8 cellular contexts compared by ENCODE assay signal in the genomic region with DNA sequence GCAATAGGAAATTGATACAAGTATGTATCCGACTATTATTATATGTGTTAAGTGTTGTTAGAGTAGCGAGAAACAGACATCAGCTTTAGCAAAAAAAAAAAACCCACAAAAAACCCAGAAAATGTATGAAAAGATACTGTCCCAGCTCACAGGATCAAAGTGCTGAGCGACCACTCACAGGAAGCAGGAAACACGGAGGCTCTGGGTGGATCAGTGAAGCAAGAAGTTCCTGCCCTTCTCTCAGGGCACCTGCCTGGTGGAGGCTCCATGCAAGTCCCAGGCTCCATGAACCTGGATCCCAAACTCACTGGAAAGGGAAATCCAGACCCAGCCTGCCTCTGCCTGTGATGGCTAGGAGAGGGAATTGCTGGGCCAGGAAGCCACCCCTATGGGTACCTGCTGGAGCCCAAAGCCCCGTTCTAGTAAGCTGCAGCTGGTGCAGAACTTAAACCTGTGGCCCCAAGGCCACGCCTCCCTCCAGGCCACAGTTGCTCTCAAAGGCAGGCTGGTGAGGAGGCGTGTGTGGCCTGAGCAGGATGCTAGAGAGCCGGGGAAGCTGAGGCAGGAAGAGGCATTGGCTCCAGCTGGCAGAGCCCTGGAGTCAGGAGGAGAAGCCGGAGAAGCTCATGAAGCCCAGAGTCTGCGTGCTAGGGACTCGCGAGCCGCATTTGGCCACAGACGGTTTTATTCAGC.
DNase-seq lines count a peak whose midpoint lies in the region; ATAC-seq and TF ChIP-seq lines count a peak whose summit lies in the region.
"Had no signal": no experiment of that assay in that cellular context is flagged by ENCODE, and none has a peak within 500 bp of the region (broad histone marks: within the 10 kb centered on the region; RNA-seq: fewer than 3 reads in every experiment).

No MANE protein-coding gene starts in this region.

- peak; percentile 56 for ATAC-seq in GM21367 (IDR thresholded peaks at IDR 0.05; ENCODE audit: unreplicated experiment)

- 92% methylated on average over 14 of the region's 14 CpGs for WGBS in smooth muscle cell (ENCODE audit: low lambda C conversion rate)

- H4K20me1 ChIP-seq in OCI-LY3 (ENCODE audit: insufficient read depth, low read length) = no peaks in the 10 kb centered on the region
- no peaks in the 10 kb centered on the region for H4K20me1 ChIP-seq in smooth muscle cell (ENCODE audit: low read depth)

- H3K27ac ChIP-seq in OCI-LY3 (ENCODE audit: low read length) = no peak overlapping the region
- H3K27ac ChIP-seq in smooth muscle cell (ENCODE audit: low read depth) = no peak overlapping the region

- H3K9ac ChIP-seq in OCI-LY3 (ENCODE audit: low read length) = no peak overlapping the region
- no peak overlapping the region for H3K9ac ChIP-seq in smooth muscle cell (ENCODE audit: low read depth)

- H3K4me2 ChIP-seq in OCI-LY3 (ENCODE audit: low read length) = peak overlapping the region; percentile 10; the same call in 1 of the 2 replicates
- no peak overlapping the region for H3K4me2 ChIP-seq in smooth muscle cell

- H3K9me3 ChIP-seq in OCI-LY3 (ENCODE audit: insufficient read depth, low read length) (no peaks in the 10 kb centered on the region), smooth muscle cell (replicated peaks; ENCODE audit: low read depth) (no peaks in the 10 kb centered on the region)

- H3K27me3 ChIP-seq in OCI-LY3 (ENCODE audit: low read depth, low read length) (peaks cover 7% of the 10 kb centered on the region; the same call in 1 of the 2 replicates), smooth muscle cell (ENCODE audit: low read depth) (no peaks in the 10 kb centered on the region)

- no peaks in the 10 kb centered on the region for H3K79me2 ChIP-seq in OCI-LY3 (ENCODE audit: low read length)
- no peaks in the 10 kb centered on the region for H3K79me2 ChIP-seq in smooth muscle cell (ENCODE audit: low read depth)

- H3K36me3 ChIP-seq in OCI-LY3 (replicated peaks; ENCODE audit: low read depth, low read length) (no peaks in the 10 kb centered on the region), smooth muscle cell (ENCODE audit: low read depth) (no peaks in the 10 kb centered on the region)

- peak; percentile 81 for DNase-seq in activated effector memory CD4-positive, alpha-beta T cell treated with anti-CD3 and anti-CD28 coated beads, Interleukin-2, amount 50 U/mL, for 16 hours
- DNase-seq in stimulated activated CD8-positive, alpha-beta memory T cell treated with anti-CD3 and anti-CD28 coated beads, Interleukin-15, amount 100 ng/mL, for 48 hours (ENCODE audit: low read depth in 2 of 2) = peak; percentile 27 to 42
- no peak for DNase-seq in D341Med (ENCODE audit: low spot score)
- DNase-seq in smooth muscle cell (lab: John Stamatoyannopoulos, UW; ENCODE audit: unreplicated experiment) = no peak
- no peak for DNase-seq in GDM1 (lab: John Stamatoyannopoulos, UW)
- DNase-seq: NCI-H774 had no signal

- peaks cover 13% of the 10 kb centered on the region for H3K4me1 ChIP-seq in OCI-LY3 (ENCODE audit: low read length)
- no peaks in the 10 kb centered on the region for H3K4me1 ChIP-seq in smooth muscle cell (ENCODE audit: low read depth)

- H3F3A ChIP-seq in smooth muscle cell (ENCODE audit: low read depth) = no peaks in the 10 kb centered on the region

- H3K4me3 ChIP-seq in OCI-LY3 (ENCODE audit: low read length) (no peak overlapping the region), smooth muscle cell (no peak overlapping the region)

- H2AFZ ChIP-seq in OCI-LY3 (ENCODE audit: low read depth, low read length) (no peak overlapping the region), smooth muscle cell (ENCODE audit: low read depth) (no peak overlapping the region)

- no peak for TF ChIP-seq CTCF in OCI-LY3 (IDR thresholded peaks at IDR 0.05; ENCODE audit: low read depth, low read length)
- no peak for TF ChIP-seq CTCF in smooth muscle cell (IDR thresholded peaks at IDR 0.05; ENCODE audit: borderline replicate concordance, insufficient read depth, poor library complexity, severe bottlenecking)

Comparison
In these comparisons a context has a peak if more than half of its experiments do, and no peak if none do; other contexts are left out.
1. DNase-seq: peak in activated effector memory CD4-positive, alpha-beta T cell treated with anti-CD3 and anti-CD28 coated beads, Interleukin-2, amount 50 U/mL, for 16 hours (single experiment) and stimulated activated CD8-positive, alpha-beta memory T cell treated with anti-CD3 and anti-CD28 coated beads, Interleukin-15, amount 100 ng/mL, for 48 hours (2 of 2); none in D341Med (single experiment), smooth muscle cell (single experiment) and GDM1 (single experiment).